In genomic region chr14:71908141-71908540, GRCh38 we compare ENCODE assay signal across 19 cellular contexts. TPM values are rescaled to one million over a fixed set of nuclear protein-coding genes. Genes with fewer than 3 reads are reported as not detected.
"Had no signal": no experiment of that assay in that cellular context is flagged by ENCODE, and none has a peak within 500 bp of the region (broad histone marks: within the 10 kb centered on the region; RNA-seq: fewer than 3 reads in every experiment).

No MANE protein-coding gene starts in this region.

- H3K9me3 Mint-ChIP-seq: activated naive CD4-positive, alpha-beta T cell treated with anti-CD3 and anti-CD28 coated beads for 36 hours; activated naive CD8-positive, alpha-beta T cell treated with anti-CD3 and anti-CD28 coated beads, Interleukin-2, amount 50 U/mL, for 24 hours; activated T-helper 17 cell treated with anti-CD3 and anti-CD28 coated beads, Interleukin-2, amount 50 U/mL, for 72 hours; effector memory CD8-positive, alpha-beta T cell; mesothelial cell of epicardium; stimulated activated naive B cell treated with anti-CD40 and anti-IgM and Interleukin-4, amounts not matched to agents 10 μg/mL and 1 μg/mL and 100 μg/mL, for 72 hours had no signal

- H3K36me3 Mint-ChIP-seq: mesothelial cell of epicardium; stimulated activated naive B cell treated with anti-CD40 and anti-IgM and Interleukin-4, amounts not matched to agents 10 μg/mL and 1 μg/mL and 100 μg/mL, for 72 hours had no signal

- H3K4me2 ChIP-seq: hepatocyte had no signal

- H3K27me3 ChIP-seq: breast epithelium, pancreas, tibial artery had no signal

- H3K4me1 ChIP-seq: breast epithelium, pancreas had no signal

- H3K79me2 ChIP-seq: hepatocyte had no signal

- H3K27ac ChIP-seq: breast epithelium, hepatocyte, lower lobe of right lung, pancreas, tibial artery had no signal

- ATAC-seq: activated naive CD8-positive, alpha-beta T cell treated with anti-CD3 and anti-CD28 coated beads, Interleukin-2, amount 50 U/mL, for 24 hours; activated T-helper 17 cell treated with anti-CD3 and anti-CD28 coated beads, Interleukin-2, amount 50 U/mL, for 72 hours; effector memory CD8-positive, alpha-beta T cell; lower lobe of right lung; pancreas; stimulated activated naive B cell treated with anti-CD40 and anti-IgM and Interleukin-4, amounts not matched to agents 10 μg/mL and 1 μg/mL and 100 μg/mL, for 72 hours had no signal

- H3K4me3 Mint-ChIP-seq: activated naive CD4-positive, alpha-beta T cell treated with anti-CD3 and anti-CD28 coated beads for 36 hours; activated naive CD8-positive, alpha-beta T cell treated with anti-CD3 and anti-CD28 coated beads, Interleukin-2, amount 50 U/mL, for 24 hours; activated T-helper 17 cell treated with anti-CD3 and anti-CD28 coated beads, Interleukin-2, amount 50 U/mL, for 72 hours; effector memory CD8-positive, alpha-beta T cell; mesothelial cell of epicardium; stimulated activated naive B cell treated with anti-CD40 and anti-IgM and Interleukin-4, amounts not matched to agents 10 μg/mL and 1 μg/mL and 100 μg/mL, for 72 hours had no signal

- H3K9me3 ChIP-seq: breast epithelium, lower lobe of right lung, pancreas, tibial artery had no signal

- H3K4me1 Mint-ChIP-seq: activated naive CD8-positive, alpha-beta T cell treated with anti-CD3 and anti-CD28 coated beads, Interleukin-2, amount 50 U/mL, for 24 hours; activated T-helper 17 cell treated with anti-CD3 and anti-CD28 coated beads, Interleukin-2, amount 50 U/mL, for 72 hours; stimulated activated naive B cell treated with anti-CD40 and anti-IgM and Interleukin-4, amounts not matched to agents 10 μg/mL and 1 μg/mL and 100 μg/mL, for 72 hours had no signal

- H3K4me3 ChIP-seq: breast epithelium, hepatocyte, lower lobe of right lung, pancreas, tibial artery had no signal

- H3K36me3 ChIP-seq: breast epithelium, lower lobe of right lung, pancreas, tibial artery had no signal

- DNase-seq: activated CD4-positive, alpha-beta T cell treated with anti-CD3 and anti-CD28 coated beads, Interleukin-2, amount 50 U/mL, for 4 hours; activated CD4-positive, CD25-positive, alpha-beta regulatory T cell treated with anti-CD3 and anti-CD28 coated beads, Interleukin-2, amount 50 U/mL, for 72 hours; activated naive CD4-positive, alpha-beta T cell treated with anti-CD3 and anti-CD28 coated beads for 36 hours; activated naive CD8-positive, alpha-beta T cell treated with anti-CD3 and anti-CD28 coated beads, Interleukin-2, amount 50 U/mL, for 24 hours; aorta; dermis blood vessel endothelial cell; effector memory CD8-positive, alpha-beta T cell; kidney; lower lobe of right lung; pancreas; stimulated activated CD4-positive, alpha-beta T cell treated with anti-CD3 and anti-CD28 coated beads, Interleukin-2, amount 100 ng/mL, for 48 hours; stimulated activated naive B cell treated with anti-CD40 and anti-IgM and Interleukin-4, amounts not matched to agents 10 μg/mL and 1 μg/mL and 100 μg/mL, for 72 hours; T1000; tibial artery had no signal

- H3K27ac Mint-ChIP-seq: activated naive CD4-positive, alpha-beta T cell treated with anti-CD3 and anti-CD28 coated beads for 36 hours; activated naive CD8-positive, alpha-beta T cell treated with anti-CD3 and anti-CD28 coated beads, Interleukin-2, amount 50 U/mL, for 24 hours; activated T-helper 17 cell treated with anti-CD3 and anti-CD28 coated beads, Interleukin-2, amount 50 U/mL, for 72 hours; effector memory CD8-positive, alpha-beta T cell; mesothelial cell of epicardium; stimulated activated naive B cell treated with anti-CD40 and anti-IgM and Interleukin-4, amounts not matched to agents 10 μg/mL and 1 μg/mL and 100 μg/mL, for 72 hours had no signal

- H2AFZ ChIP-seq: hepatocyte had no signal

RNA-seq across cellular contexts. Expression of gene RGS6, which starts 24.1 kb away (rescaled TPM):
- total RNA-seq: activated naive CD4-positive, alpha-beta T cell treated with anti-CD3 and anti-CD28 coated beads for 36 hours; dermis blood vessel endothelial cell; myocyte had no signal
